ENCODE assay signal across 22 cellular contexts in the genomic region with DNA sequence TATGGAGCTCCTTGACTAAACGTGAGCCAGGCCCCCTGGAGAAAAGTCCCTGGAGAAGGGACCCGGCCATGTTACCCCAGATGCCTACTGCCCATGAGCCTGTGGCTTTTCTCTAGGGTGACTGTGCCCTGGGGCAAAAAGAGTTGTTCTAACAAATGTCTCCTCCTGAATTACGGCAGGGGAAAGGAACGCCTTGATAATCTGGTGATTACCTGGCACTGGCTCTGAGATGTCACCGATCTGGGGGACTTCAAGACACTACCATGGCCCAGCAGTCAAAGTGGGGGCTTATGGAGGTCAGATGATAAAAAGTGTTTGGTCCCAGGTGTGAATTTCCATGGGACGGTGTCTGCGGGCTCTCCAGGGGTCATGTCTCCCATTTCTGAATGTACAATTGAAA.
"Had no signal": no experiment of that assay in that cellular context is flagged by ENCODE, and none has a peak within 500 bp of the region (broad histone marks: within the 10 kb centered on the region; RNA-seq: fewer than 3 reads in every experiment).

No MANE protein-coding gene starts in this region.

- H3K27ac Mint-ChIP-seq: activated naive CD8-positive, alpha-beta T cell; activated T-helper 2 cell treated with anti-CD3 and anti-CD28 coated beads, Interferon-gamma antibody, Interleukin-2, Interleukin-4, amounts not matched to agents 10 μg/mL and 5 μg/mL and 100 μg/mL, durations not matched to agents 14 hours and 24 hours and 36 hours; nephron; progenitor cell of endocrine pancreas; WTC11 had no signal

- ATAC-seq: left ventricle myocardium superior, WTC11 had no signal

- H3K36me3 ChIP-seq: esophagus squamous epithelium, sigmoid colon, suprapubic skin, tibial artery had no signal

- H3K27me3 Mint-ChIP-seq: activated naive CD8-positive, alpha-beta T cell; stimulated activated naive B cell treated with anti-CD40 and anti-IgM and Interleukin-4, amounts not matched to agents 10 μg/mL and 1 μg/mL and 100 μg/mL, for 72 hours had no signal

- H3K9me3 ChIP-seq: esophagus squamous epithelium, sigmoid colon, suprapubic skin, tibial artery had no signal

- H3K4me3 Mint-ChIP-seq: activated naive CD8-positive, alpha-beta T cell; stimulated activated naive B cell treated with anti-CD40 and anti-IgM and Interleukin-4, amounts not matched to agents 10 μg/mL and 1 μg/mL and 100 μg/mL, for 72 hours; WTC11 had no signal

- H3K9me3 Mint-ChIP-seq: activated T-helper 2 cell treated with anti-CD3 and anti-CD28 coated beads, Interferon-gamma antibody, Interleukin-2, Interleukin-4, amounts not matched to agents 10 μg/mL and 5 μg/mL and 100 μg/mL, durations not matched to agents 14 hours and 24 hours and 36 hours; nephron; stimulated activated naive B cell treated with anti-CD40 and anti-IgM and Interleukin-4, amounts not matched to agents 10 μg/mL and 1 μg/mL and 100 μg/mL, for 72 hours; WTC11 had no signal

- H3K4me1 Mint-ChIP-seq: WTC11 had no signal

- H3K4me3 ChIP-seq: esophagus squamous epithelium, sigmoid colon, suprapubic skin, tibial artery had no signal

- H3K36me3 Mint-ChIP-seq: activated naive CD8-positive, alpha-beta T cell; stimulated activated naive B cell treated with anti-CD40 and anti-IgM and Interleukin-4, amounts not matched to agents 10 μg/mL and 1 μg/mL and 100 μg/mL, for 72 hours; WTC11 had no signal

- H3K27ac ChIP-seq: epithelial cell of prostate, sigmoid colon, tibial artery had no signal

- H3K27me3 ChIP-seq: esophagus squamous epithelium, sigmoid colon, suprapubic skin had no signal

- DNase-seq: activated CD4-positive, alpha-beta T cell treated with anti-CD3 and anti-CD28 coated beads for 4 hours; activated CD4-positive, alpha-beta T cell treated with anti-CD3 and anti-CD28 coated beads, Interleukin-2, amount 50 U/mL, for 48 hours; anterior cingulate cortex; dermis blood vessel endothelial cell; effector CD4-positive, alpha-beta T cell; esophagus squamous epithelium; left ventricle myocardium superior; mammary epithelial cell; retina; sigmoid colon; small intestine; stimulated activated CD4-positive, alpha-beta T cell treated with anti-CD3 and anti-CD28 coated beads, Interleukin-1b, Interleukin-23, amount 100 ng/mL, for 48 hours; stimulated activated naive B cell treated with anti-CD40 and anti-IgM and Interleukin-4, amounts not matched to agents 10 μg/mL and 1 μg/mL and 100 μg/mL, for 72 hours; T-helper 2 cell had no signal
